1 cellular context compared by ENCODE assay signal in genomic region chr1:220787069-220787614, GRCh38.
TF ChIP-seq lines count a peak whose summit lies in the region.

No MANE protein-coding gene starts in this region.

TF ChIP-seq in H1, 55 proteins besides CTCF, POLR2A, EP300 and RAD21 (continued from another document):
- TF ChIP-seq E2F6 (IDR thresholded peaks at IDR 0.05) (peak; percentile 56), JUN (IDR thresholded peaks at IDR 0.05; ENCODE audit: low read depth, low read length) (no peak), CREB1 (IDR thresholded peaks at IDR 0.05) (0 out of 2 replicates have a peak, but pooled peaks have one; percentile 8), SIN3A (conservative IDR thresholded peaks at IDR 0.05 in 1 of 2, IDR thresholded peaks at IDR 0.05 in 1 of 2; ENCODE audit: low read depth in 1 of 2, low read length in 2 of 2) (no peak), SIX5 (IDR thresholded peaks at IDR 0.05; ENCODE audit: low read depth, low read length) (no peak), TCF12 (IDR thresholded peaks at IDR 0.05; ENCODE audit: low read depth, low read length) (no peak), SP1 (IDR thresholded peaks at IDR 0.05; ENCODE audit: low read depth, low read length) (no peak), KDM1A (IDR thresholded peaks at IDR 0.05; ENCODE audit: borderline replicate concordance, low read length) (no peak), NRF1 (IDR thresholded peaks at IDR 0.05; ENCODE audit: low read depth, low read length) (no peak), CBX5 (IDR thresholded peaks at IDR 0.05; ENCODE audit: low read depth, low read length) (no peak), PHF8 (conservative IDR thresholded peaks at IDR 0.05; ENCODE audit: low read depth, low read length) (peak; percentile 27), TAF7 (optimal IDR thresholded peaks at IDR 0.05; ENCODE audit: borderline replicate concordance, low read depth, low read length) (peak; percentile 64), TAF1 (IDR thresholded peaks at IDR 0.05; ENCODE audit: low read depth, low read length) (peak; percentile 39; the same call in 1 of the 2 replicates), CHD1 (IDR thresholded peaks at IDR 0.05; ENCODE audit: low read depth, low read length) (no peak), KDM4A (IDR thresholded peaks at IDR 0.05; ENCODE audit: low read depth, low read length, severe bottlenecking) (peak; percentile 70), TBP (IDR thresholded peaks at IDR 0.05; ENCODE audit: low read depth, low read length) (peak; percentile 18; the same call in 1 of the 2 replicates), SIRT6 (IDR thresholded peaks at IDR 0.05; ENCODE audit: low read length) (no peak), SRF (IDR thresholded peaks at IDR 0.05; ENCODE audit: low read depth, low read length) (no peak)
